Comparison of ENCODE assay signal across 26 cellular contexts in genomic region chrX:104564335-104564734, GRCh38. TPM values are rescaled to one million over a fixed set of nuclear protein-coding genes. Genes with fewer than 3 reads are reported as not detected.
DNase-seq lines count a peak whose midpoint lies in the region; TF ChIP-seq lines count a peak whose summit lies in the region.
"Had no signal": no experiment of that assay in that cellular context is flagged by ENCODE, and none has a peak within 500 bp of the region (broad histone marks: within the 10 kb centered on the region; RNA-seq: fewer than 3 reads in every experiment).

No MANE protein-coding gene starts in this region.

- H3K27ac Mint-ChIP-seq in chondrocyte (ENCODE audit: unreplicated experiment), result no peak overlapping the region
- H3K27ac Mint-ChIP-seq: B cell; CD14-positive monocyte; CD4-positive, alpha-beta memory T cell; CD4-positive, alpha-beta T cell; CD4-positive, CD25-positive, alpha-beta regulatory T cell; CD8-positive, alpha-beta memory T cell; CD8-positive, alpha-beta T cell had no signal

- TF ChIP-seq CTCF in chondrocyte (IDR thresholded peaks at IDR 0.05), result no peak

- peaks cover 18% of the 10 kb centered on the region for H3K27me3 Mint-ChIP-seq in chondrocyte (ENCODE audit: low read depth)

- DNase-seq in chondrocyte (ENCODE audit: low spot score), result peak; percentile 63
- DNase-seq in T-helper 1 cell, result no peak
- DNase-seq: 8988T; ACHN; AML-193; BE2C; C1 segment of cervical spinal cord; Caco-2; Calu3; CD4-positive, alpha-beta memory T cell; CD4-positive, alpha-beta T cell; CD4-positive, CD25-positive, alpha-beta regulatory T cell; CD8-positive, alpha-beta memory T cell; CD8-positive, alpha-beta T cell; COR-L47; DMS 273 treated with DMSO at 0.1 percent for 48 hours; DMS153; DMS79; DMS79 treated with DMSO at 0.1 percent for 48 hours; DND-41; EL had no signal

- H3K9me3 Mint-ChIP-seq in chondrocyte (ENCODE audit: low read depth), result peaks cover 15% of the 10 kb centered on the region
- H3K9me3 Mint-ChIP-seq: CD4-positive, alpha-beta T cell had no signal

- peaks cover 3% of the 10 kb centered on the region for H3K4me1 Mint-ChIP-seq in chondrocyte (ENCODE audit: low read depth)
- H3K4me1 Mint-ChIP-seq: B cell; CD14-positive monocyte; CD4-positive, alpha-beta memory T cell; CD4-positive, CD25-positive, alpha-beta regulatory T cell; CD8-positive, alpha-beta memory T cell had no signal

- H3K36me3 Mint-ChIP-seq in chondrocyte (ENCODE audit: low read depth), result no peaks in the 10 kb centered on the region
- H3K36me3 Mint-ChIP-seq: CD14-positive monocyte; CD4-positive, alpha-beta memory T cell; CD4-positive, CD25-positive, alpha-beta regulatory T cell; CD8-positive, alpha-beta memory T cell; CD8-positive, alpha-beta T cell had no signal

- H3K4me3 Mint-ChIP-seq in chondrocyte (ENCODE audit: unreplicated experiment), result no peak overlapping the region
- H3K4me3 Mint-ChIP-seq: B cell; CD4-positive, alpha-beta memory T cell; CD4-positive, alpha-beta T cell; CD4-positive, CD25-positive, alpha-beta regulatory T cell; CD8-positive, alpha-beta memory T cell; CD8-positive, alpha-beta T cell had no signal

RNA-seq across cellular contexts. Expression of gene IL1RAPL2, which starts 1.7 kb away (rescaled TPM):
- total RNA-seq in chondrocyte, result not detected in 3 replicates
- total RNA-seq: A172; A673; B cell; Caco-2; Calu3; CD4-positive, alpha-beta memory T cell; CD4-positive, alpha-beta T cell; CD4-positive, CD25-positive, alpha-beta regulatory T cell; CD8-positive, alpha-beta memory T cell; CD8-positive, alpha-beta T cell; Daoy had no signal
